1 cellular context compared by ENCODE assay signal in genomic region chr19:7868671-7869452, GRCh38.
TF ChIP-seq lines count a peak whose summit lies in the region.

No MANE protein-coding gene starts in this region.

TF ChIP-seq in HEK293, 187 proteins besides CTCF, POLR2A, EP300 and RAD21 (continued from another document):
- TF ChIP-seq ZNF518A (tag by site-specific recombination; conservative IDR thresholded peaks at IDR 0.05; ENCODE audit: low read depth) (no peak), ZBTB44 (tag by site-specific recombination; IDR thresholded peaks at IDR 0.05) (peak; percentile 69), ZNF19 (tag by site-specific recombination; IDR thresholded peaks at IDR 0.05; ENCODE audit: low read depth) (no peak), PRDM4 (tag by site-specific recombination; IDR thresholded peaks at IDR 0.05) (no peak), HIC1 (tag by site-specific recombination; IDR thresholded peaks at IDR 0.05) (peak; percentile 21; the same call in 1 of the 2 replicates), ZNF600 (tag by site-specific recombination; IDR thresholded peaks at IDR 0.05) (peak; percentile 73), SP3 (tag by site-specific recombination; IDR thresholded peaks at IDR 0.05) (peak; percentile 97), TRIM28 (IDR thresholded peaks at IDR 0.05; ENCODE audit: borderline replicate concordance, low read length) (peak; percentile 13; the same call in 1 of the 2 replicates), KLF9 (tag by site-specific recombination; IDR thresholded peaks at IDR 0.05; ENCODE audit: low read depth) (peak; percentile 83), KLF1 (tag by site-specific recombination; IDR thresholded peaks at IDR 0.05) (peak; percentile 84), ZNF214 (tag by site-specific recombination; IDR thresholded peaks at IDR 0.05; ENCODE audit: borderline replicate concordance) (no peak), PBX3 (CRISPR knock-in tag; IDR thresholded peaks at IDR 0.05) (peak; percentile 95), ZNF792 (tag by site-specific recombination; IDR thresholded peaks at IDR 0.05) (0 out of 2 replicates have a peak, but pooled peaks have one; percentile 54), ZNF513 (tag by site-specific recombination; IDR thresholded peaks at IDR 0.05) (no peak), SP7 (tag by site-specific recombination; IDR thresholded peaks at IDR 0.05) (peak; percentile 65), ZXDB (tag by site-specific recombination; IDR thresholded peaks at IDR 0.05) (peak; percentile 15; the same call in 1 of the 2 replicates), ZNF350 (tag by site-specific recombination; IDR thresholded peaks at IDR 0.05) (no peak), ZNF561 (tag by site-specific recombination; IDR thresholded peaks at IDR 0.05; ENCODE audit: borderline replicate concordance) (peak; percentile 88; the same call in 1 of the 2 replicates), ZIC2 (tag by site-specific recombination; IDR thresholded peaks at IDR 0.05) (peak; percentile 87), ZNF324 (tag by site-specific recombination; IDR thresholded peaks at IDR 0.05) (no peak), ZNF394 (tag by site-specific recombination; IDR thresholded peaks at IDR 0.05; ENCODE audit: borderline replicate concordance) (peak; percentile 71; the same call in 1 of the 2 replicates), ZNF837 (tag by site-specific recombination; IDR thresholded peaks at IDR 0.05) (no peak), ZNF785 (tag by site-specific recombination; IDR thresholded peaks at IDR 0.05) (0 out of 2 replicates have a peak, but pooled peaks have one; percentile 60), ZNF423 (tag by site-specific recombination; IDR thresholded peaks at IDR 0.05) (peak; percentile 88), BCL11A (tag by site-specific recombination; IDR thresholded peaks at IDR 0.05; ENCODE audit: low read depth) (peak; percentile 84; the same call in 1 of the 2 replicates), ZNF449 (tag by site-specific recombination; IDR thresholded peaks at IDR 0.05) (no peak), SP2 (tag by site-specific recombination; IDR thresholded peaks at IDR 0.05) (peak; percentile 83), OSR2 (tag by site-specific recombination; IDR thresholded peaks at IDR 0.05) (peak; percentile 90), ZNF555 (tag by site-specific recombination; conservative IDR thresholded peaks at IDR 0.05) (no peak), ZNF660 (tag by site-specific recombination; IDR thresholded peaks at IDR 0.05) (0 out of 2 replicates have a peak, but pooled peaks have one; percentile 79), ZFHX2 (tag by site-specific recombination; conservative IDR thresholded peaks at IDR 0.05) (peak; percentile 23), ZBTB20 (tag by site-specific recombination; IDR thresholded peaks at IDR 0.05) (peak; percentile 19), ZNF560 (tag by site-specific recombination; IDR thresholded peaks at IDR 0.05; ENCODE audit: borderline replicate concordance) (no peak), KLF16 (tag by site-specific recombination; IDR thresholded peaks at IDR 0.05) (peak; percentile 48), SALL2 (tag by site-specific recombination; IDR thresholded peaks at IDR 0.05; ENCODE audit: borderline replicate concordance) (no peak), ZEB2 (tag by site-specific recombination; IDR thresholded peaks at IDR 0.05) (0 out of 2 replicates have a peak, but pooled peaks have one; percentile 29), YY1 (tag by site-specific recombination; IDR thresholded peaks at IDR 0.05) (0 out of 2 replicates have a peak, but pooled peaks have one; percentile 51), AEBP2 (tag by site-specific recombination; IDR thresholded peaks at IDR 0.05; ENCODE audit: borderline replicate concordance) (no peak)
TF ChIP-seq in HEK293: peak in this region for 39.
